In the genomic region with DNA sequence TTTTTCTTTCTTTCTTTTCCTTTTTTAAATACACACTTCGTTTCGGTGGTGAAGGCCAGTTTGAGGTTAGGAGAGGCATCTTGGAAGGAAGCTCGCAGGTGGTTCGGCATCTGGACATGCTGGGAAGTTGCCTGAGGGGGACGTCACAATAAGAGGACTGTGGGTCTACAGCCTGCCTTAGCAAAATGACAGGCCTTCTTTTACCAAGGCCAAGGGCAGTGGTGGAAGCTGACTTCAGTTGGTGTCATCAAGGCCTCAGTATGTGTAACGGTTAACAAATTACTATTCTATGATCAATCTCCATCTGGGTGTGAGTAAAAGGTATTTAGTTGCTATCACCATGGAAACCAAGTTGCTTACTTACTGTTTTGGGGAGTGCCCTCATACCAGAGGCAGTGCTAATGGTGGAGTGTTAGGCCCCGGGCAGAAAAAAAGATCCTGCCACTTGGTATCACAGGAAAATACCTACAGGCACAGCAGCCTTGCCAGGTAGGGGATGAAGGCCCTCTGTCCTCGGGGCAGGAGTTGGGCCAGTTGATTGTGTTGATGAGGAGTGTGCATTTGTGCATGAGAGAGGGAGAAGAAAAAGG, we compare ENCODE assay signal across 8 cellular contexts.
DNase-seq lines count a peak whose midpoint lies in the region; ATAC-seq and TF ChIP-seq lines count a peak whose summit lies in the region.

No MANE protein-coding gene starts in this region.

- no peak overlapping the region for H3K9ac ChIP-seq in endocrine pancreas (ENCODE audit: control insufficient read depth, insufficient read depth, low read length)

- H3K4me1 ChIP-seq in endocrine pancreas (ENCODE audit: control insufficient read depth, insufficient read depth, low read length) (peaks cover 5% of the 10 kb centered on the region), neutrophil (ENCODE audit: control insufficient read depth in 1 of 2, insufficient read depth in 1 of 2, low read depth in 1 of 2, low read length in 1 of 2) (peaks cover 85 to 87% of the 10 kb centered on the region in 2 experiments)

- H3K9me3 ChIP-seq in endocrine pancreas (ENCODE audit: control insufficient read depth, low read length) (no peaks in the 10 kb centered on the region), neutrophil (no peaks in the 10 kb centered on the region)

- ATAC-seq in HG03571 (IDR thresholded peaks at IDR 0.05; ENCODE audit: unreplicated experiment): no peak

- CTCF ChIA-PET in RWPE1 (lab: Yijun Ruan, JAX): interaction anchor here (0.7 to 1.0 kb wide), 3 partner anchors 13 to 34 kb away, joined by 3 to 5 read pairs (median 4); no protein-coding TSS in a partner anchor

- H3K4me3 ChIP-seq in endocrine pancreas (ENCODE audit: control insufficient read depth, insufficient read depth, low read length) (peak overlapping the region; percentile 40), neutrophil (ENCODE audit: low read depth in 1 of 2, low read length in 1 of 2) (no peak overlapping the region)

- DNase-seq in ELF-1 (ENCODE audit: low read depth, low spot score) (peak; percentile 87), RWPE1 (ENCODE audit: low spot score) (peak; percentile 90), SIG-M5 treated with dmso at 0.1 percent for 504 hours (lab: John Stamatoyannopoulos, UW; ENCODE audit: unreplicated experiment) (no peak), KG1 (lab: John Stamatoyannopoulos, UW) (no peak), medulla oblongata (ENCODE audit: extremely low spot score) (no peak)

- H3K27ac ChIP-seq in RWPE1: peak overlapping the region; percentile 98
- H3K27ac ChIP-seq in neutrophil: peak overlapping the region; percentile 64

- POLR2A ChIA-PET in RWPE1 (lab: Yijun Ruan, JAX; ENCODE audit: low non-redundant PET): interaction anchor here (0.6 kb wide), 1 partner anchor 98 kb away, joined by 4 read pairs; no protein-coding TSS in a partner anchor

- TF ChIP-seq CTCF in RWPE1 (conservative IDR thresholded peaks at IDR 0.05; ENCODE audit: low read depth) (no peak), neutrophil (IDR thresholded peaks at IDR 0.05) (no peak)

- H3K36me3 ChIP-seq in endocrine pancreas (ENCODE audit: control insufficient read depth, insufficient read depth, low read length) (no peaks in the 10 kb centered on the region), neutrophil (no peaks in the 10 kb centered on the region)

- H3K27me3 ChIP-seq in endocrine pancreas (ENCODE audit: control insufficient read depth, insufficient read depth, low read length) (no peaks in the 10 kb centered on the region), neutrophil (no peaks in the 10 kb centered on the region)

Comparison
In these comparisons a context has a peak if more than half of its experiments do, and no peak if none do; other contexts are left out.
1. DNase-seq: peak in ELF-1 (single experiment) and RWPE1 (single experiment); none in SIG-M5 treated with dmso at 0.1 percent for 504 hours (single experiment), KG1 (single experiment) and medulla oblongata (single experiment).